ENCODE assay signal across 23 cellular contexts in the genomic region with DNA sequence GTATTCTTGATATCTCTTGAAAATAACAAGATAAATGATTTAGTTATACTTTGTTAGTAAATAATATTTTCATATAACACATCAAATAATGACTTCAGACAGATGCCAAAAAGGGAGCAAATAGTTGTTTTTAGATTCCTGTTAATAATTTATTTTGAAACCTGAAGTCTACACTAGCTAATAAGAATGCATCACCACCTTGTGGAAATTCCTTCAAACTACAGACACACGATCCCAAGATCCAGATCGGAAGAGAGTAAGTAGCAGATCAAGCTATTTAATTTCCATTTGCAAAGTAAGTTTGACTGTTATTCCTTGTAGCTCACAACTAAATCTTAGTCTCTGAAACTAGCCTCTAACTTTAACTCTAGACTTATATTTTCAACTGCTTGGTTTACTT. TPM values are rescaled to one million over a fixed set of nuclear protein-coding genes. Genes with fewer than 3 reads are reported as not detected.
A peak's percentile ranks its signal among the peaks of the same experiment; 100 is the strongest.
DNase-seq lines count a peak whose midpoint lies in the region; ATAC-seq and TF ChIP-seq lines count a peak whose summit lies in the region.
"Had no signal": no experiment of that assay in that cellular context is flagged by ENCODE, and none has a peak within 500 bp of the region (broad histone marks: within the 10 kb centered on the region; RNA-seq: fewer than 3 reads in every experiment).

No MANE protein-coding gene starts in this region.

- DNase-seq in A673 (ENCODE audit: low spot score), result peak; percentile 31
- DNase-seq in GM23338 (ENCODE audit: low spot score), result peak; percentile 60
- peak; percentile 26 for DNase-seq in RKO (ENCODE audit: low spot score)
- peak; percentile 5 for DNase-seq in iPS DF 4.7 (ENCODE audit: extremely low read depth, low spot score)
- no peak for DNase-seq in stimulated activated CD4-positive, alpha-beta T cell treated with anti-CD3 and anti-CD28 coated beads, Interleukin-1b, Interleukin-23, amount 100 ng/mL, for 48 hours
- DNase-seq in CD4-positive, alpha-beta memory T cell, result no peak
- no peak for DNase-seq in dedifferentiated amniotic fluid mesenchymal stem cell (ENCODE audit: extremely low spot score)
- DNase-seq: activated CD4-positive, CD25-positive, alpha-beta regulatory T cell treated with anti-CD3 and anti-CD28 coated beads, Interleukin-2, amount 50 U/mL, for 72 hours; activated CD8-positive, alpha-beta memory T cell treated with anti-CD3 and anti-CD28 coated beads, Interleukin-2, amount 50 U/mL, for 48 hours; caudate nucleus; heart left ventricle; IMR-90; lower lobe of right lung; NCI-H1930; stimulated activated CD4-positive, alpha-beta T cell treated with anti-CD3 and anti-CD28 coated beads, Interleukin-4, amount 100 ng/mL, for 24 hours; T-helper 1 cell; trophoblast cell had no signal

- peaks cover 25% of the 10 kb centered on the region for H3K36me3 Mint-ChIP-seq in GM23338 (ENCODE audit: low read depth)
- no peaks in the 10 kb centered on the region for H3K36me3 Mint-ChIP-seq in CD4-positive, alpha-beta memory T cell

- no peak overlapping the region for H3K4me2 ChIP-seq in GM23338
- H3K4me2 ChIP-seq: BLaER1 treated with 17β-estradiol and CSF1 and Interleukin-3, amounts not matched to agents 10 nM and 100 nM had no signal

- TF ChIP-seq CTCF in A673 (conservative IDR thresholded peaks at IDR 0.05; ENCODE audit: low read depth, low read length), result peak; percentile 50; the same call in 1 of the 2 replicates
- peak; percentile 62 to 69 for TF ChIP-seq CTCF in GM23338 (conservative IDR thresholded peaks at IDR 0.05; ENCODE audit: low read depth in 2 of 2)

- no peaks in the 10 kb centered on the region for H3F3A ChIP-seq in GM23338 (replicated peaks; ENCODE audit: low read depth)

- no peak overlapping the region for H3K4me3 ChIP-seq in A673 (ENCODE audit: low read depth, low read length, poor library complexity, severe bottlenecking)
- H3K4me3 ChIP-seq in GM23338, result no peak overlapping the region
- no peak overlapping the region for H3K4me3 ChIP-seq in CD4-positive, alpha-beta memory T cell (ENCODE audit: low read length in 2 of 2)
- H3K4me3 ChIP-seq: BLaER1 treated with 17β-estradiol and CSF1 and Interleukin-3, amounts not matched to agents 10 nM and 100 nM; heart left ventricle; lower lobe of right lung; right atrium auricular region had no signal

- H3K27me3 ChIP-seq in A673 (replicated peaks; ENCODE audit: insufficient read depth, low read depth, low read length, poor library complexity), result no peaks in the 10 kb centered on the region
- H3K27me3 ChIP-seq in GM23338 (ENCODE audit: insufficient read depth), result no peaks in the 10 kb centered on the region
- H3K27me3 ChIP-seq in CD4-positive, alpha-beta memory T cell (ENCODE audit: insufficient read depth, low read length), result no peaks in the 10 kb centered on the region
- H3K27me3 ChIP-seq: BLaER1 treated with 17β-estradiol and CSF1 and Interleukin-3, amounts not matched to agents 10 nM and 100 nM; heart left ventricle; right atrium auricular region had no signal

- BruUV-seq in A673 (replicated peaks; lab: Mats Ljungman, UMichigan), result no TSS peak

- peaks cover 6% of the 10 kb centered on the region for H3K27me3 Mint-ChIP-seq in GM23338 (ENCODE audit: insufficient read depth, low read depth, poor library complexity)
- no peaks in the 10 kb centered on the region for H3K27me3 Mint-ChIP-seq in CD4-positive, alpha-beta memory T cell

- peaks cover 3% of the 10 kb centered on the region for H3K9me3 ChIP-seq in A673 (ENCODE audit: low read depth, low read length, poor library complexity, severe bottlenecking)
- H3K9me3 ChIP-seq in CD4-positive, alpha-beta memory T cell (ENCODE audit: control insufficient read depth in 1 of 2, low read length in 2 of 2), result no peaks in the 10 kb centered on the region
- H3K9me3 ChIP-seq: lower lobe of right lung had no signal

- no peaks in the 10 kb centered on the region for H4K20me1 ChIP-seq in GM23338 (replicated peaks; ENCODE audit: insufficient read depth)
- H4K20me1 ChIP-seq: BLaER1 treated with 17β-estradiol and CSF1 and Interleukin-3, amounts not matched to agents 10 nM and 100 nM had no signal

- ATAC-seq in GM23338 (no peak), GM18517 (IDR thresholded peaks at IDR 0.05; ENCODE audit: unreplicated experiment) (no peak)
- ATAC-seq: activated naive CD4-positive, alpha-beta T cell treated with anti-CD3 and anti-CD28 coated beads, Interleukin-2, amount 50 U/mL, for 72 hours; heart left ventricle; lower lobe of right lung had no signal

- H3K4me1 Mint-ChIP-seq in GM23338, result no peaks in the 10 kb centered on the region
- no peaks in the 10 kb centered on the region for H3K4me1 Mint-ChIP-seq in CD4-positive, alpha-beta memory T cell
- H3K4me1 Mint-ChIP-seq: nephron had no signal

- H3K9me2 ChIP-seq in GM23338 (ENCODE audit: insufficient read depth), result 0 out of 2 replicates have a peak, but pooled peaks cover 3% of the 10 kb centered on the region

- H3K27ac Mint-ChIP-seq in GM23338, result no peak overlapping the region
- no peak overlapping the region for H3K27ac Mint-ChIP-seq in CD4-positive, alpha-beta memory T cell
- H3K27ac Mint-ChIP-seq: activated naive CD4-positive, alpha-beta T cell treated with anti-CD3 and anti-CD28 coated beads, Interleukin-2, amount 50 U/mL, for 72 hours; nephron had no signal

- H3K9me3 Mint-ChIP-seq in GM23338, result peaks cover 42% of the 10 kb centered on the region
- H3K9me3 Mint-ChIP-seq in CD4-positive, alpha-beta memory T cell, result peaks cover 2 to 17% (median 9%) of the 10 kb centered on the region in 8 donors

- H3K27ac ChIP-seq in A673 (ENCODE audit: low read depth, low read length, poor library complexity, severe bottlenecking), result no peak overlapping the region
- no peak overlapping the region for H3K27ac ChIP-seq in GM23338 (ENCODE audit: low read depth)
- H3K27ac ChIP-seq in CD4-positive, alpha-beta memory T cell (ENCODE audit: low read depth, low read length), result no peak overlapping the region
- H3K27ac ChIP-seq: BLaER1 treated with 17β-estradiol and CSF1 and Interleukin-3, amounts not matched to agents 10 nM and 100 nM; epithelial cell of prostate; heart left ventricle; lower lobe of right lung; right atrium auricular region had no signal

- H3K36me3 ChIP-seq in A673 (ENCODE audit: insufficient read depth, low read length, poor library complexity, severe bottlenecking) (no peaks in the 10 kb centered on the region), GM23338 (ENCODE audit: insufficient read depth) (no peaks in the 10 kb centered on the region)
- H3K36me3 ChIP-seq in CD4-positive, alpha-beta memory T cell (ENCODE audit: insufficient read depth, low read length), result no peaks in the 10 kb centered on the region
- H3K36me3 ChIP-seq: BLaER1 treated with 17β-estradiol and CSF1 and Interleukin-3, amounts not matched to agents 10 nM and 100 nM; heart left ventricle; lower lobe of right lung; right atrium auricular region had no signal

- intact Hi-C loops in A673 (cut with micrococcal nuclease; ENCODE audit: unreplicated experiment), result loop anchor here (10.0 kb wide), 1 partner anchor 383 kb away; no protein-coding TSS in a partner anchor
- intact Hi-C loops in CD4-positive, alpha-beta memory T cell (cut with micrococcal nuclease), result no loop called here

- POLR2A ChIA-PET in A673 (lab: Charles Lee; ENCODE audit: low non-redundant PET), result no interaction called here
- POLR2A ChIA-PET in CD4-positive, alpha-beta memory T cell (lab: Charles Lee; ENCODE audit: partially characterized antibody), result no interaction called here

- no peak overlapping the region for H3K4me3 Mint-ChIP-seq in GM23338
- H3K4me3 Mint-ChIP-seq in CD4-positive, alpha-beta memory T cell, result no peak overlapping the region
- H3K4me3 Mint-ChIP-seq: nephron had no signal

- H2AFZ ChIP-seq in GM23338, result no peak overlapping the region

- no peaks in the 10 kb centered on the region for H3K79me2 ChIP-seq in GM23338 (replicated peaks; ENCODE audit: insufficient read depth)

- H3K4me1 ChIP-seq in A673 (ENCODE audit: insufficient read depth, low read length, poor library complexity, severe bottlenecking) (no peaks in the 10 kb centered on the region), GM23338 (ENCODE audit: insufficient read depth) (no peaks in the 10 kb centered on the region)
- H3K4me1 ChIP-seq in CD4-positive, alpha-beta memory T cell (ENCODE audit: insufficient read depth, low read length), result no peaks in the 10 kb centered on the region
- H3K4me1 ChIP-seq: BLaER1 treated with 17β-estradiol and CSF1 and Interleukin-3, amounts not matched to agents 10 nM and 100 nM; heart left ventricle; lower lobe of right lung; right atrium auricular region had no signal

- CTCF ChIA-PET in A673 (lab: Charles Lee), result interaction anchor here (0.5 to 0.8 kb wide), 2 partner anchors 339 to 384 kb away, joined by 4 to 7 read pairs; no protein-coding TSS in a partner anchor
- CTCF ChIA-PET in CD4-positive, alpha-beta memory T cell (lab: Charles Lee; ENCODE audit: partially characterized antibody), result no interaction called here

TF ChIP-seq in GM23338, 12 proteins besides CTCF, POLR2A, EP300 and RAD21 (continues in another document):
- TF ChIP-seq, protein P1, sequence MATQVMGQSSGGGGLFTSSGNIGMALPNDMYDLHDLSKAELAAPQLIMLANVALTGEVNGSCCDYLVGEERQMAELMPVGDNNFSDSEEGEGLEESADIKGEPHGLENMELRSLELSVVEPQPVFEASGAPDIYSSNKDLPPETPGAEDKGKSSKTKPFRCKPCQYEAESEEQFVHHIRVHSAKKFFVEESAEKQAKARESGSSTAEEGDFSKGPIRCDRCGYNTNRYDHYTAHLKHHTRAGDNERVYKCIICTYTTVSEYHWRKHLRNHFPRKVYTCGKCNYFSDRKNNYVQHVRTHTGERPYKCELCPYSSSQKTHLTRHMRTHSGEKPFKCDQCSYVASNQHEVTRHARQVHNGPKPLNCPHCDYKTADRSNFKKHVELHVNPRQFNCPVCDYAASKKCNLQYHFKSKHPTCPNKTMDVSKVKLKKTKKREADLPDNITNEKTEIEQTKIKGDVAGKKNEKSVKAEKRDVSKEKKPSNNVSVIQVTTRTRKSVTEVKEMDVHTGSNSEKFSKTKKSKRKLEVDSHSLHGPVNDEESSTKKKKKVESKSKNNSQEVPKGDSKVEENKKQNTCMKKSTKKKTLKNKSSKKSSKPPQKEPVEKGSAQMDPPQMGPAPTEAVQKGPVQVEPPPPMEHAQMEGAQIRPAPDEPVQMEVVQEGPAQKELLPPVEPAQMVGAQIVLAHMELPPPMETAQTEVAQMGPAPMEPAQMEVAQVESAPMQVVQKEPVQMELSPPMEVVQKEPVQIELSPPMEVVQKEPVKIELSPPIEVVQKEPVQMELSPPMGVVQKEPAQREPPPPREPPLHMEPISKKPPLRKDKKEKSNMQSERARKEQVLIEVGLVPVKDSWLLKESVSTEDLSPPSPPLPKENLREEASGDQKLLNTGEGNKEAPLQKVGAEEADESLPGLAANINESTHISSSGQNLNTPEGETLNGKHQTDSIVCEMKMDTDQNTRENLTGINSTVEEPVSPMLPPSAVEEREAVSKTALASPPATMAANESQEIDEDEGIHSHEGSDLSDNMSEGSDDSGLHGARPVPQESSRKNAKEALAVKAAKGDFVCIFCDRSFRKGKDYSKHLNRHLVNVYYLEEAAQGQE (IDR thresholded peaks at IDR 0.05; ENCODE audit: unreplicated experiment), result no peak
- no peak for TF ChIP-seq EZH2 (IDR thresholded peaks at IDR 0.05; ENCODE audit: low read depth, unreplicated experiment)

RNA-seq across cellular contexts. Expression of gene ISL1, which starts 35.5 kb away (rescaled TPM):
- total RNA-seq in A673 (2021), result 11.1 and 11.8 TPM in 2 replicates
- total RNA-seq in GM23338 (2014; rRNA removed; shearing (Covaris generic)), result 0.38 and 1.8 TPM in 2 replicates
- 0.50 and 0.55 TPM in 2 replicates for polyA plus RNA-seq in GM23338 (2016; fragmentation: Nextera tagmentation; extraction: Ambion mirVana)
- total RNA-seq in CD4-positive, alpha-beta memory T cell, result not detected
- polyA plus RNA-seq in CD4-positive, alpha-beta memory T cell, result not detected
- total RNA-seq: activated naive CD4-positive, alpha-beta T cell treated with anti-CD3 and anti-CD28 coated beads, Interleukin-2, amount 50 U/mL, for 72 hours; right atrium auricular region had no signal
- polyA plus RNA-seq: heart left ventricle, IMR-90 had no signal

Comparison
In these comparisons a context has a peak if more than half of its experiments do, and no peak if none do; other contexts are left out.
1. DNase-seq: peak in A673 (single experiment), GM23338 (single experiment), RKO (single experiment) and iPS DF 4.7 (single experiment); none in stimulated activated CD4-positive, alpha-beta T cell treated with anti-CD3 and anti-CD28 coated beads, Interleukin-1b, Interleukin-23, amount 100 ng/mL, for 48 hours (single experiment), CD4-positive, alpha-beta memory T cell (0 of 5) and dedifferentiated amniotic fluid mesenchymal stem cell (single experiment).